ENCODE assay signal across 8 cellular contexts in the genomic region with DNA sequence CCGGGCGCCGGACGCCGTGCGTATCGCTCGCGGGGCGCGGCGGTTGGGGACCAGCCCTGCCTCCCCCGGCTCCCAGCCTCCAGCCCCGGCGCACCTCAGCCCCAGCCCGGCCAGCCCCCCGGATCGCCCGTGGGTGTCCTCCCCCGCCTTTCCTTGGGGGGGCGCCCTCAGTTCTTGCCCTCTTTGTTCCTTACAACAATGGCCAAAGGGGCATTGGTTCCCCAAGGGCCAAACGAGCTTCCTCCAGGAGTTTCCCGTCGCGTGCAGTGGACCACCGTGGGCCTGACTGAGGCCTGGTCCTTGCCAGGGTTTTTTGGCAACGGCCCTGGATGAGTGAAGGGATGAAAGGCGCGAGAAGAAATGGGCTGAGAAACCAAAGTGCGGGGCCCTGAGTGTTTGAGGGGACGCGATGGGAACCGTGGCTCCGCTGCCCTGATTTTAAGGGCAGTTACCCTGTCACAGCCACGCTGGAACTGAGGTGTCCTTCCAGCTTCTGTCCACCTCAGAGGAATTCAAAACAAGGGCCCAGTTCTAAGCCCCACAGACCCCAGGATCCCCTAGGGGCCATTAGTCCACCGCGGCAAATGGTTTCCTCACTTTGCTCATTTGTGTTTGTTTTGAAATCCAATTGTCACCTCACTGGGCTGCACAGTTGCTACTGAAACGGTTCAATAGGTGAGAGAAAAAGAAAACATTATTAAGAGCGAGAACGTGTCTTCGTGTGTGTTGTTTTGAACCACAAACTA. TPM values are rescaled to one million over a fixed set of nuclear protein-coding genes. Genes with fewer than 3 reads are reported as not detected.
DNase-seq lines count a peak whose midpoint lies in the region; ATAC-seq and TF ChIP-seq lines count a peak whose summit lies in the region.

No MANE protein-coding gene starts in this region.

- no peaks in the 10 kb centered on the region for H3K36me3 Mint-ChIP-seq in activated CD4-positive, alpha-beta T cell treated with anti-CD3 and anti-CD28 coated beads, Interleukin-2, amount 10 ng/mL, durations not matched to agents 24 days and 14 days (ENCODE audit: low read depth)
- no peaks in the 10 kb centered on the region for H3K36me3 Mint-ChIP-seq in activated CD8-positive, alpha-beta T cell treated with anti-CD3 and anti-CD28 coated beads for 36 hours (ENCODE audit: low read depth)

- H3K36me3 ChIP-seq in heart left ventricle (no peaks in the 10 kb centered on the region), gastrocnemius medialis (no peaks in the 10 kb centered on the region)

- H3K27me3 ChIP-seq in heart left ventricle (peaks cover 0 to 56% (median 0%) of the 10 kb centered on the region in 9 donors), gastrocnemius medialis (peaks cover 0 to 4% (median 0%) of the 10 kb centered on the region in 3 donors)

- peak; percentile 58 for ATAC-seq in activated CD8-positive, alpha-beta T cell treated with anti-CD3 and anti-CD28 coated beads for 36 hours
- peak in 3 of 4 donors; percentile 20 to 37 (median 36) for ATAC-seq in heart left ventricle
- no peak for ATAC-seq in gastrocnemius medialis
- no peak for ATAC-seq in GM21619 (IDR thresholded peaks at IDR 0.05; ENCODE audit: unreplicated experiment)

- peaks cover 4% of the 10 kb centered on the region for H3K4me1 Mint-ChIP-seq in activated CD4-positive, alpha-beta T cell treated with anti-CD3 and anti-CD28 coated beads, Interleukin-2, amount 10 ng/mL, durations not matched to agents 24 days and 14 days
- peaks cover 7% of the 10 kb centered on the region for H3K4me1 Mint-ChIP-seq in activated CD8-positive, alpha-beta T cell treated with anti-CD3 and anti-CD28 coated beads for 36 hours (ENCODE audit: low read depth)

- H3K4me1 ChIP-seq in heart left ventricle = peaks cover 0 to 24% (median 2%) of the 10 kb centered on the region in 12 donors
- H3K4me1 ChIP-seq in gastrocnemius medialis = peaks cover 0 to 6% of the 10 kb centered on the region in 2 donors

- POLR2A ChIA-PET in activated CD8-positive, alpha-beta T cell treated with anti-CD3 and anti-CD28 coated beads for 36 hours (lab: Charles Lee) = no interaction called here

- intact Hi-C loops in activated CD4-positive, alpha-beta T cell treated with anti-CD3 and anti-CD28 coated beads, Interleukin-2, amount 10 ng/mL, durations not matched to agents 24 days and 14 days (cut with micrococcal nuclease) = no loop called here
- intact Hi-C loops in activated CD8-positive, alpha-beta T cell treated with anti-CD3 and anti-CD28 coated beads for 36 hours (cut with micrococcal nuclease) = no loop called here
- intact Hi-C loops in heart left ventricle (cut with DNase I) = no loop called here
- intact Hi-C loops in gastrocnemius medialis (cut with DNase I; ENCODE audit: low total_unique reads) = no loop called here

- peaks cover 58% of the 10 kb centered on the region for H3K27me3 Mint-ChIP-seq in activated CD4-positive, alpha-beta T cell treated with anti-CD3 and anti-CD28 coated beads, Interleukin-2, amount 10 ng/mL, durations not matched to agents 24 days and 14 days
- H3K27me3 Mint-ChIP-seq in activated CD8-positive, alpha-beta T cell treated with anti-CD3 and anti-CD28 coated beads for 36 hours = peaks cover 44% of the 10 kb centered on the region

- TF ChIP-seq POLR2A in heart left ventricle (IDR thresholded peaks at IDR 0.05) (no peak), gastrocnemius medialis (IDR thresholded peaks at IDR 0.05) (no peak)

- peak; percentile 65 for DNase-seq in activated CD4-positive, alpha-beta T cell treated with anti-CD3 and anti-CD28 coated beads, Interleukin-2, amount 10 ng/mL, durations not matched to agents 24 days and 14 days
- no peak for DNase-seq in activated CD4-positive, alpha-beta T cell treated with anti-CD3 and anti-CD28 coated beads, Interleukin-2, amount 50 U/mL, for 1 hour
- DNase-seq in activated CD8-positive, alpha-beta T cell treated with anti-CD3 and anti-CD28 coated beads for 36 hours = peak; percentile 41
- peak in 4 of 5 donors; percentile 12 to 29 (median 26) for DNase-seq in heart left ventricle
- DNase-seq in gastrocnemius medialis = no peak
- no peak for DNase-seq in activated gamma-delta T cell (lab: John Stamatoyannopoulos, UW)
- DNase-seq in central memory CD4-positive, alpha-beta T cell = no peak

- CTCF ChIA-PET in activated CD8-positive, alpha-beta T cell treated with anti-CD3 and anti-CD28 coated beads for 36 hours (lab: Charles Lee) = interaction anchor here (0.7 to 1.2 kb wide), 5 partner anchors 25 to 93 kb away, joined by 3 read pairs; a partner anchor contains a TSS

- in situ Hi-C loops in gastrocnemius medialis (cut with MboI; ENCODE audit: low sequenced_read_pairs in 4 of 4) = no loop called here

- H3K27ac ChIP-seq in heart left ventricle (peak overlapping the region in 10 of 12 donors; percentile 27 to 87 (median 80)), gastrocnemius medialis (no peak overlapping the region)

- 18 to 28% (median 23%) methylated on average over 38 to 41 of the region's 41 CpGs for WGBS in heart left ventricle, 4 donors

- peak; percentile 15 for TF ChIP-seq CTCF in activated CD8-positive, alpha-beta T cell treated with anti-CD3 and anti-CD28 coated beads for 36 hours (IDR thresholded peaks at IDR 0.05)
- peak in 6 of 12 donors; percentile 6 to 33 (median 23) for TF ChIP-seq CTCF in heart left ventricle (IDR thresholded peaks at IDR 0.05)
- peak in 1 of 5 experiments; percentile 20 for TF ChIP-seq CTCF in gastrocnemius medialis (IDR thresholded peaks at IDR 0.05 in 4 of 5, conservative IDR thresholded peaks at IDR 0.05 in 1 of 5)

- H3K27ac Mint-ChIP-seq in activated CD4-positive, alpha-beta T cell treated with anti-CD3 and anti-CD28 coated beads, Interleukin-2, amount 10 ng/mL, durations not matched to agents 24 days and 14 days = no peak overlapping the region
- H3K27ac Mint-ChIP-seq in activated CD8-positive, alpha-beta T cell treated with anti-CD3 and anti-CD28 coated beads for 36 hours = no peak overlapping the region

- H3K4me3 Mint-ChIP-seq in activated CD4-positive, alpha-beta T cell treated with anti-CD3 and anti-CD28 coated beads, Interleukin-2, amount 10 ng/mL, durations not matched to agents 24 days and 14 days = peak overlapping the region; percentile 84
- peak overlapping the region; percentile 78 for H3K4me3 Mint-ChIP-seq in activated CD8-positive, alpha-beta T cell treated with anti-CD3 and anti-CD28 coated beads for 36 hours

- H3K4me3 ChIP-seq in heart left ventricle (peak overlapping the region; percentile 47 to 87 (median 77)), gastrocnemius medialis (peak overlapping the region; percentile 63 to 80 (median 70))

- H3K9me3 ChIP-seq in heart left ventricle (no peaks in the 10 kb centered on the region), gastrocnemius medialis (no peaks in the 10 kb centered on the region)

- H3K9me3 Mint-ChIP-seq in activated CD4-positive, alpha-beta T cell treated with anti-CD3 and anti-CD28 coated beads, Interleukin-2, amount 10 ng/mL, durations not matched to agents 24 days and 14 days = no peaks in the 10 kb centered on the region
- H3K9me3 Mint-ChIP-seq in activated CD8-positive, alpha-beta T cell treated with anti-CD3 and anti-CD28 coated beads for 36 hours = no peaks in the 10 kb centered on the region

RNA-seq across cellular contexts. Expression of a gene that starts 1.4 kb away (rescaled TPM):
- 4.5 and 4.6 TPM in 2 replicates for total RNA-seq in activated CD4-positive, alpha-beta T cell treated with anti-CD3 and anti-CD28 coated beads, Interleukin-2, amount 10 ng/mL, durations not matched to agents 24 days and 14 days
- total RNA-seq in activated CD8-positive, alpha-beta T cell treated with anti-CD3 and anti-CD28 coated beads for 36 hours = 1 to 10 TPM; 3.6 to 3.9 TPM
- total RNA-seq in heart left ventricle (10 to 100 TPM; 11.8 to 21.3 (median 14.8) TPM), gastrocnemius medialis (1 to 10 TPM in 3 of 4 donors, under 1 TPM in 1; 0.53 to 5.2 (median 4.3) TPM)
- 10 to 100 TPM; 12.0 to 13.3 TPM for polyA plus RNA-seq in heart left ventricle

Comparison
In these comparisons a context has a peak if more than half of its experiments do, and no peak if none do; other contexts are left out.
1. DNase-seq: peak in activated CD4-positive, alpha-beta T cell treated with anti-CD3 and anti-CD28 coated beads, Interleukin-2, amount 10 ng/mL, durations not matched to agents 24 days and 14 days (single experiment), activated CD8-positive, alpha-beta T cell treated with anti-CD3 and anti-CD28 coated beads for 36 hours (single experiment) and heart left ventricle (4 of 5); none in activated CD4-positive, alpha-beta T cell treated with anti-CD3 and anti-CD28 coated beads, Interleukin-2, amount 50 U/mL, for 1 hour (single experiment), gastrocnemius medialis (0 of 2), activated gamma-delta T cell (single experiment) and central memory CD4-positive, alpha-beta T cell (single experiment).
2. ATAC-seq: peak in activated CD8-positive, alpha-beta T cell treated with anti-CD3 and anti-CD28 coated beads for 36 hours (single experiment) and heart left ventricle (3 of 4); none in gastrocnemius medialis (0 of 2) and GM21619 (single experiment).
3. H3K27ac ChIP-seq: peak in heart left ventricle (10 of 12); none in gastrocnemius medialis (0 of 4).